21 cellular contexts compared by ENCODE assay signal in genomic region chr1:77858725-77859124, GRCh38. TPM values are rescaled to one million over a fixed set of nuclear protein-coding genes. Genes with fewer than 3 reads are reported as not detected.
DNase-seq lines count a peak whose midpoint lies in the region; ATAC-seq, FAIRE-seq and TF ChIP-seq lines count a peak whose summit lies in the region.
"Had no signal": no experiment of that assay in that cellular context is flagged by ENCODE, and none has a peak within 500 bp of the region (broad histone marks: within the 10 kb centered on the region; RNA-seq: fewer than 3 reads in every experiment).

No MANE protein-coding gene starts in this region.

- no peaks in the 10 kb centered on the region; the same call in 1 of the 2 replicates for H3K79me2 ChIP-seq in GM23338 (replicated peaks; ENCODE audit: insufficient read depth)
- H3K79me2 ChIP-seq in H1 (ENCODE audit: control insufficient read depth in 1 of 2, insufficient read depth in 2 of 2, low read length in 2 of 2): no peaks in the 10 kb centered on the region

- ATAC-seq in GM23338 (peak; percentile 67), GM19463 (IDR thresholded peaks at IDR 0.05; ENCODE audit: unreplicated experiment) (no peak), HG02884 (IDR thresholded peaks at IDR 0.05; ENCODE audit: unreplicated experiment) (no peak)

- no peak overlapping the region for H2AK5ac ChIP-seq in H1 (ENCODE audit: low read depth, low read length)

- no peaks in the 10 kb centered on the region for H3F3A ChIP-seq in GM23338 (replicated peaks; ENCODE audit: low read depth)

- TF ChIP-seq RAD21 in H1 (IDR thresholded peaks at IDR 0.05 in 1 of 2, conservative IDR thresholded peaks at IDR 0.05 in 1 of 2; ENCODE audit: low read depth in 2 of 2, low read length in 2 of 2): no peak

- no peak overlapping the region for H2BK20ac ChIP-seq in H1 (ENCODE audit: low read length)

- H3K4me3 Mint-ChIP-seq in GM23338 (no peak overlapping the region), neural crest cell (no peak overlapping the region)
- H3K4me3 Mint-ChIP-seq: CD4-positive, alpha-beta T cell had no signal

- no peak overlapping the region for H2BK12ac ChIP-seq in H1 (ENCODE audit: low read depth, low read length)

- no peaks in the 10 kb centered on the region for H3K9me2 ChIP-seq in GM23338 (ENCODE audit: insufficient read depth)
- H3K9me2 ChIP-seq: SK-N-SH had no signal

- H3K27ac ChIP-seq in GM23338 (ENCODE audit: low read depth) (no peak overlapping the region), HEK293 (ENCODE audit: extremely low read depth, low read depth, low read length) (no peak overlapping the region), H1 (ENCODE audit: low read depth, low read length) (no peak overlapping the region), brain microvascular endothelial cell (no peak overlapping the region)
- H3K27ac ChIP-seq: BLaER1 treated with 17β-estradiol and CSF1 and Interleukin-3, amounts not matched to agents 10 nM and 100 nM had no signal

- H4K91ac ChIP-seq in H1 (replicated peaks; ENCODE audit: insufficient read length, low read length): no peak overlapping the region

- no peak overlapping the region for H3K27ac Mint-ChIP-seq in GM23338
- peak overlapping the region; percentile 38 for H3K27ac Mint-ChIP-seq in neural crest cell (ENCODE audit: unreplicated experiment)
- H3K27ac Mint-ChIP-seq: CD4-positive, alpha-beta T cell had no signal

- in situ Hi-C loops in brain microvascular endothelial cell (cut with HindIII; ENCODE audit: low pct_ligation_motif_present, low sequenced_read_pairs): no loop called here

- H3K23me2 ChIP-seq in H1 (ENCODE audit: low read depth, low read length): no peaks in the 10 kb centered on the region

- H3K79me1 ChIP-seq in H1 (ENCODE audit: low read depth, low read length): no peaks in the 10 kb centered on the region

- H3K4ac ChIP-seq in H1 (replicated peaks; ENCODE audit: insufficient read length, low read depth, low read length): no peak overlapping the region

- no peak overlapping the region for H3K23ac ChIP-seq in H1 (ENCODE audit: insufficient read length)

- H2AFZ ChIP-seq in GM23338 (no peak overlapping the region), H1 (ENCODE audit: low read length) (no peak overlapping the region)

- H4K20me1 ChIP-seq in GM23338 (replicated peaks; ENCODE audit: insufficient read depth) (no peaks in the 10 kb centered on the region), H1 (replicated peaks in 1 of 2; ENCODE audit: control insufficient read depth in 1 of 2, insufficient read depth in 2 of 2, low read length in 2 of 2) (no peaks in the 10 kb centered on the region)

- H3K27me3 Mint-ChIP-seq in GM23338 (ENCODE audit: insufficient read depth, low read depth, poor library complexity): no peaks in the 10 kb centered on the region
- no peaks in the 10 kb centered on the region for H3K27me3 Mint-ChIP-seq in neural crest cell (ENCODE audit: low read depth)
- H3K27me3 Mint-ChIP-seq: CD4-positive, alpha-beta T cell had no signal

- H4K5ac ChIP-seq in H1 (ENCODE audit: insufficient read length, low read depth, low read length): no peak overlapping the region

- H2BK15ac ChIP-seq in H1 (ENCODE audit: low read length): no peak overlapping the region

- no peak for DNase-seq in GM23338 (ENCODE audit: low spot score)
- DNase-seq in H1 (ENCODE audit: low read depth in 1 of 2, low spot score in 2 of 2): no peak
- no peak for DNase-seq in neural crest cell (ENCODE audit: low read depth, low spot score)
- no peak for DNase-seq in brain microvascular endothelial cell
- DNase-seq: AML-193; CD4-positive, alpha-beta T cell; COR-L47; DMS53; GOT3; KBM-7; MM.1S; NCI-H2029; NCI-H446; NCI-H524 treated with DMSO at 0.1 percent for 48 hours; NCI-H774; SK-N-SH had no signal

- TF ChIP-seq EP300 in H1 (IDR thresholded peaks at IDR 0.05; ENCODE audit: borderline replicate concordance in 1 of 2, low read depth in 2 of 2, low read length in 2 of 2): no peak

- TF ChIP-seq CTCF in GM23338 (conservative IDR thresholded peaks at IDR 0.05; ENCODE audit: low read depth in 2 of 2): no peak
- TF ChIP-seq CTCF in HEK293 (tag by site-specific recombination; IDR thresholded peaks at IDR 0.05): 0 out of 2 replicates have a peak, but pooled peaks have one; percentile 13
- no peak for TF ChIP-seq CTCF in H1 (IDR thresholded peaks at IDR 0.05; ENCODE audit: control extremely low read depth in 1 of 3, insufficient read depth in 1 of 3, low read depth in 1 of 3, low read length in 3 of 3)
- no peak for TF ChIP-seq CTCF in neural crest cell (conservative IDR thresholded peaks at IDR 0.05)
- TF ChIP-seq CTCF in brain microvascular endothelial cell (IDR thresholded peaks at IDR 0.05; ENCODE audit: low read depth, low read length, missing control alignments): no peak

- H3K4me2 ChIP-seq in GM23338 (no peak overlapping the region), H1 (ENCODE audit: insufficient read depth in 1 of 2, low read depth in 2 of 2, low read length in 2 of 2) (no peak overlapping the region)
- H3K4me2 ChIP-seq: BLaER1 treated with 17β-estradiol and CSF1 and Interleukin-3, amounts not matched to agents 10 nM and 100 nM; SK-N-SH had no signal

- H3K27me3 ChIP-seq in GM23338 (ENCODE audit: insufficient read depth): no peaks in the 10 kb centered on the region
- H3K27me3 ChIP-seq in H1 (replicated peaks in 1 of 4; ENCODE audit: control insufficient read depth in 3 of 4, extremely low read depth in 1 of 4, insufficient read depth in 3 of 4, low read length in 3 of 4): no peaks in the 10 kb centered on the region
- H3K27me3 ChIP-seq in brain microvascular endothelial cell (replicated peaks): no peaks in the 10 kb centered on the region
- H3K27me3 ChIP-seq: BLaER1 treated with 17β-estradiol and CSF1 and Interleukin-3, amounts not matched to agents 10 nM and 100 nM had no signal

- no peak overlapping the region for H2BK5ac ChIP-seq in H1 (ENCODE audit: low read depth, low read length)

- H3K9me3 ChIP-seq in HEK293 (ENCODE audit: control insufficient read depth, insufficient read depth, low read depth, low read length) (no peaks in the 10 kb centered on the region), H1 (ENCODE audit: insufficient read depth in 2 of 2, low read depth in 1 of 2, low read length in 1 of 2) (no peaks in the 10 kb centered on the region)

- H3K4me3 ChIP-seq in GM23338: no peak overlapping the region
- H3K4me3 ChIP-seq in HEK293 (ENCODE audit: low read depth, low read length): no peak overlapping the region
- no peak overlapping the region for H3K4me3 ChIP-seq in H1 (ENCODE audit: extremely low read depth in 1 of 4, insufficient read depth in 2 of 4, low read depth in 3 of 4, low read length in 4 of 4)
- H3K4me3 ChIP-seq in brain microvascular endothelial cell (ENCODE audit: low read depth, low read length): no peak overlapping the region
- H3K4me3 ChIP-seq: BLaER1 treated with 17β-estradiol and CSF1 and Interleukin-3, amounts not matched to agents 10 nM and 100 nM had no signal

- H2BK120ac ChIP-seq in H1 (replicated peaks; ENCODE audit: low read depth, low read length): no peak overlapping the region

- FAIRE-seq in H1 (lab: Jason Lieb, UNC): no peak
- FAIRE-seq: A204.1 had no signal

- H3K9me3 Mint-ChIP-seq in GM23338 (no peaks in the 10 kb centered on the region; the same call in 2 of the 3 replicates), neural crest cell (peaks cover 26% of the 10 kb centered on the region)

- H3K36me3 ChIP-seq in GM23338 (ENCODE audit: insufficient read depth) (peaks cover 3% of the 10 kb centered on the region; the same call in 1 of the 2 replicates), HEK293 (ENCODE audit: control insufficient read depth in 2 of 2, insufficient read depth in 1 of 2, low read length in 2 of 2) (peaks cover 0 to 11% of the 10 kb centered on the region in 2 experiments; a peak in 1 of 3 replicates), H1 (ENCODE audit: control insufficient read depth in 2 of 4, insufficient read depth in 4 of 4, low read length in 3 of 4) (no peaks in the 10 kb centered on the region), brain microvascular endothelial cell (replicated peaks) (no peaks in the 10 kb centered on the region)

- H3K36me3 Mint-ChIP-seq in GM23338 (ENCODE audit: low read depth) (peaks cover 17% of the 10 kb centered on the region; the same call in 2 of the 3 replicates), neural crest cell (ENCODE audit: low read depth) (peaks cover 39% of the 10 kb centered on the region)

- H4K8ac ChIP-seq in H1 (ENCODE audit: extremely low read depth, insufficient read depth, low read length): no peak overlapping the region

- no peak for TF ChIP-seq POLR2A in H1 (IDR thresholded peaks at IDR 0.05; ENCODE audit: control extremely low read depth in 1 of 2, low read depth in 2 of 2, low read length in 2 of 2)

- CTCF ChIA-PET in HEK293 (lab: Yijun Ruan, JAX) (interaction anchor here (1.1 kb wide), 1 partner anchor 26 kb away, joined by 8 read pairs; no protein-coding TSS in a partner anchor), H1 (lab: Charles Lee; ENCODE audit: partially characterized antibody) (interaction anchor here (0.6 to 2.1 kb wide), 9 partner anchors 9 to 1250 kb away, joined by 3 to 9 read pairs (median 4); no protein-coding TSS in a partner anchor)

- H3K4me1 ChIP-seq in GM23338 (ENCODE audit: insufficient read depth): no peaks in the 10 kb centered on the region
- H3K4me1 ChIP-seq in HEK293 (ENCODE audit: control insufficient read depth, insufficient read depth, low read length): no peaks in the 10 kb centered on the region
- H3K4me1 ChIP-seq in H1 (replicated peaks in 1 of 4; ENCODE audit: control insufficient read depth in 3 of 4, insufficient read depth in 4 of 4, low read length in 3 of 4): no peaks in the 10 kb centered on the region
- H3K4me1 ChIP-seq: BLaER1 treated with 17β-estradiol and CSF1 and Interleukin-3, amounts not matched to agents 10 nM and 100 nM had no signal

- POLR2A ChIA-PET in HEK293 (lab: Yijun Ruan, JAX) (no interaction called here), H1 (lab: Charles Lee; ENCODE audit: partially characterized antibody) (interaction anchor here (1.3 kb wide), 1 partner anchor 26 kb away, joined by 3 read pairs; no protein-coding TSS in a partner anchor)

- no peak overlapping the region for H3K18ac ChIP-seq in H1 (ENCODE audit: extremely low read depth, low read length)

- H3K9ac ChIP-seq in H1 (replicated peaks in 1 of 4; ENCODE audit: extremely low read depth in 1 of 4, low read depth in 3 of 4, low read length in 3 of 4): no peak overlapping the region
- H3K9ac ChIP-seq: BLaER1 treated with 17β-estradiol and CSF1 and Interleukin-3, amounts not matched to agents 10 nM and 100 nM; SK-N-SH had no signal

- H3K4me1 Mint-ChIP-seq in GM23338 (no peaks in the 10 kb centered on the region), neural crest cell (no peaks in the 10 kb centered on the region)

- 95% methylated on average over 3 of the region's 3 CpGs; no CpG with 5 or more reads in 1 of the 2 experiments for WGBS in H1 (ENCODE audit: extremely low coverage in 1 of 2, insufficient coverage in 1 of 2, insufficient read length in 1 of 2, insufficient replicate concordance in 2 of 2, low coverage in 1 of 2, low lambda C conversion rate in 2 of 2, missing lambda C conversion rate in 1 of 2), 2 experiments

- H3K14ac ChIP-seq in H1 (ENCODE audit: insufficient read length): no peak overlapping the region

- no peak overlapping the region for H3K56ac ChIP-seq in H1 (replicated peaks; ENCODE audit: insufficient read length, low read depth, low read length)

RNA-seq across cellular contexts. Expression of gene NEXN, which starts 29.7 kb away (rescaled TPM):
- 2.6 and 3.8 TPM in 2 replicates for total RNA-seq in GM23338 (2014; rRNA removed; shearing (Covaris generic))
- polyA plus RNA-seq in GM23338 (2016; fragmentation: Nextera tagmentation; extraction: Ambion mirVana) (11.8 and 12.2 TPM in 2 replicates), H1 (2011; rRNA removed) (0.17 and 0.20 TPM in 2 replicates)
- 2.6 and 2.9 TPM in 2 replicates for total RNA-seq in H1 (2021; fragmentation: NEBNext Ultra II Directional; extraction: Animal tissue kit (Norgen Biotek cat#: 25700))
- polyA plus RNA-seq in H1 (2011; cell fraction: cytosol; rRNA removed): 0.56 TPM
- 0.91 TPM for polyA plus RNA-seq in H1 (2011; cell fraction: nucleus; rRNA removed)
- 2.9 to 5.6 TPM (median 3.1 TPM) in 4 replicates for polyA plus RNA-seq in H1 (2012, experiment 1 of 2)
- 0.37 TPM for polyA plus RNA-seq in H1 (2012, experiment 2 of 2)
- polyA plus RNA-seq in H1 (2013, experiment 1 of 2): 10.6 TPM
- polyA plus RNA-seq in H1 (2013, experiment 2 of 2): 10.6 TPM
- polyA minus RNA-seq in H1 (2011; rRNA and poly(A)+ RNA removed): 0.15 and 0.22 TPM in 2 replicates
- 0.73 TPM for polyA minus RNA-seq in H1 (2011; cell fraction: cytosol; rRNA and poly(A)+ RNA removed)
- polyA minus RNA-seq in H1 (2011; cell fraction: nucleus; rRNA and poly(A)+ RNA removed): 2.2 TPM
- 1.2 and 2.0 TPM in 2 replicates for total RNA-seq in neural crest cell
